3 cellular contexts compared by ENCODE assay signal in the genomic region with DNA sequence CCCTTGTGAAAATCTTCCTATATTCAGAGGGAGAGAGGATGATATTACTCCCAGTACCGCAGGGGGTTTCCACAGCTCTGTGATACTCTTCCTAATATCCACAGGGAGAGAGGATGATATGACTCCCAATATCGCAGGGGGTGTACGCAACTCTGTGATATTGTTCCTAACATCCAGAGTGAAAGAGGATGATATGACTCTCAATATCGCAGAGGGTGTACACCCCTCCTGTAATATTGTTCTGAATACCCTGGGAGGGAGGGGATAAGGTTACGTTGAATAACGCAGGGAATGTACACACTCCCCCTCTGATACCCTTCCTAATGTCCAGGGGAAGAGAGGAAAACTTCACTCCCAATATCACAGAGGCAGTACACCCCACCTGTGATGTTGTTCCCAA. TPM values are rescaled to one million over a fixed set of nuclear protein-coding genes. Genes with fewer than 3 reads are reported as not detected.
"Had no signal": no experiment of that assay in that cellular context is flagged by ENCODE, and none has a peak within 500 bp of the region (broad histone marks: within the 10 kb centered on the region; RNA-seq: fewer than 3 reads in every experiment).

No MANE protein-coding gene starts in this region.

RNA-seq across cellular contexts. Expression of a gene that starts 30.4 kb away (rescaled TPM):
- total RNA-seq: LHCN-M2, M059J, NCI-H460 had no signal

RNA-seq across cellular contexts. Expression of a gene that starts 54.2 kb away (rescaled TPM):
- total RNA-seq: M059J had no signal
